Comparison of ENCODE assay signal across 13 cellular contexts in genomic region chr10:61834519-61834918, GRCh38.
DNase-seq lines count a peak whose midpoint lies in the region; ATAC-seq and TF ChIP-seq lines count a peak whose summit lies in the region.
"Had no signal": no experiment of that assay in that cellular context is flagged by ENCODE, and none has a peak within 500 bp of the region (broad histone marks: within the 10 kb centered on the region; RNA-seq: fewer than 3 reads in every experiment).

No MANE protein-coding gene starts in this region.

- no peak overlapping the region for H3K18ac ChIP-seq in trophoblast cell (ENCODE audit: low read length)

- H3F3A ChIP-seq in PC-9 (ENCODE audit: insufficient read depth, low read depth): peaks cover 22% of the 10 kb centered on the region

- no peak overlapping the region for H2BK120ac ChIP-seq in trophoblast cell (ENCODE audit: insufficient read depth, low read length, poor library complexity)

- H2BK12ac ChIP-seq in trophoblast cell (ENCODE audit: low read length): no peak overlapping the region

- H3K4me2 ChIP-seq in PC-9 (peak overlapping the region; percentile 40), trophoblast cell (ENCODE audit: low read length) (no peak overlapping the region)

- no peaks in the 10 kb centered on the region for H3K79me2 ChIP-seq in PC-9 (ENCODE audit: low read depth)
- no peaks in the 10 kb centered on the region for H3K79me2 ChIP-seq in trophoblast cell (ENCODE audit: control insufficient read depth, insufficient read depth, low read length, poor library complexity)

- intact Hi-C loops in PC-9 (cut with micrococcal nuclease; ENCODE audit: unreplicated experiment): loop anchor here (10.0 kb wide), 1 partner anchor 210 kb away; no protein-coding TSS in a partner anchor

- H4K91ac ChIP-seq in trophoblast cell (ENCODE audit: low read depth, low read length): no peak overlapping the region

- H3K4me1 Mint-ChIP-seq in chondrocyte (ENCODE audit: low read depth): peaks cover 46% of the 10 kb centered on the region

- H3K27me3 ChIP-seq in PC-9 (ENCODE audit: insufficient read depth, low read depth) (no peaks in the 10 kb centered on the region), trophoblast cell (ENCODE audit: insufficient read depth, low read length) (no peaks in the 10 kb centered on the region)

- no peak overlapping the region for H3K27ac Mint-ChIP-seq in chondrocyte (ENCODE audit: unreplicated experiment)
- H3K27ac Mint-ChIP-seq: activated CD4-positive, alpha-beta T cell treated with anti-CD3 and anti-CD28 coated beads, Interleukin-2, amount 10 ng/mL, durations not matched to agents 7 days and 5 days had no signal

- no peak overlapping the region for H4K8ac ChIP-seq in trophoblast cell (ENCODE audit: low read depth, low read length)

- in situ Hi-C loops in KBM-7 (cut with MboI; ENCODE audit: low pct_unique_long_range_greater_than_20kb, low sequenced_read_pairs): no loop called here

- H2AK5ac ChIP-seq in trophoblast cell (ENCODE audit: low read length): no peak overlapping the region

- no peak overlapping the region for H3K14ac ChIP-seq in trophoblast cell (ENCODE audit: low read length)

- peaks cover 3% of the 10 kb centered on the region for H3K79me1 ChIP-seq in trophoblast cell (ENCODE audit: low read length)

- DNase-seq in PC-9: peak in 1 of 2 experiments; percentile 89
- DNase-seq in epithelial cell of prostate (ENCODE audit: low read depth, low spot score): no peak
- peak; percentile 66 to 99 for DNase-seq in trophoblast cell
- no peak for DNase-seq in chondrocyte (ENCODE audit: low spot score)
- DNase-seq in activated CD4-positive, alpha-beta T cell treated with anti-CD3 and anti-CD28 coated beads, Interleukin-2, amount 50 U/mL, for 48 hours: no peak
- no peak for DNase-seq in KBM-7
- DNase-seq: activated naive CD4-positive, alpha-beta T cell treated with Interleukin-2 at 50 U/mL for 16 hours; CD8-positive, alpha-beta memory T cell; NCI-H1930 had no signal

- CTCF ChIA-PET in PC-9 (lab: Charles Lee): interaction anchor here (0.9 to 2.6 kb wide), 4 partner anchors 55 to 102 kb away, joined by 3 to 27 read pairs (median 3); no protein-coding TSS in a partner anchor

- BruUV-seq in PC-9 (replicated peaks; lab: Mats Ljungman, UMichigan): no TSS peak

- no CpG with 5 or more reads among the region's 1 CpG for WGBS in trophoblast cell (ENCODE audit: extremely low coverage, insufficient coverage, insufficient read length)

- no peak overlapping the region for H3K4me3 Mint-ChIP-seq in chondrocyte (ENCODE audit: unreplicated experiment)
- H3K4me3 Mint-ChIP-seq: activated CD4-positive, alpha-beta T cell treated with anti-CD3 and anti-CD28 coated beads, Interleukin-2, amount 10 ng/mL, durations not matched to agents 7 days and 5 days; CD8-positive, alpha-beta memory T cell; naive thymus-derived CD4-positive, alpha-beta T cell had no signal

- H3K9me2 ChIP-seq in PC-9 (ENCODE audit: insufficient read depth): no peaks in the 10 kb centered on the region

- H4K20me1 ChIP-seq in PC-9 (ENCODE audit: insufficient read depth): no peaks in the 10 kb centered on the region

- no peak overlapping the region for H2AFZ ChIP-seq in PC-9
- H2AFZ ChIP-seq in trophoblast cell (ENCODE audit: insufficient read depth, low read length, poor library complexity): no peak overlapping the region

- no peak overlapping the region for H3K4me3 ChIP-seq in PC-9
- H3K4me3 ChIP-seq in trophoblast cell (ENCODE audit: low read depth, low read length): no peak overlapping the region

- H3K27ac ChIP-seq in C4-2B: peak overlapping the region; percentile 66
- H3K27ac ChIP-seq in PC-9: peak overlapping the region; percentile 18; the same call in 1 of the 2 replicates
- peak overlapping the region; percentile 67 for H3K27ac ChIP-seq in epithelial cell of prostate
- H3K27ac ChIP-seq in trophoblast cell (ENCODE audit: low read depth, low read length): no peak overlapping the region

- POLR2A ChIA-PET in PC-9 (lab: Charles Lee; ENCODE audit: unreplicated experiment): no interaction called here

- H3K9me3 Mint-ChIP-seq in chondrocyte (ENCODE audit: low read depth): peaks cover 3% of the 10 kb centered on the region
- H3K9me3 Mint-ChIP-seq: activated CD4-positive, alpha-beta T cell treated with anti-CD3 and anti-CD28 coated beads, Interleukin-2, amount 10 ng/mL, durations not matched to agents 7 days and 5 days; CD8-positive, alpha-beta memory T cell had no signal

- no peak overlapping the region for H2BK5ac ChIP-seq in trophoblast cell (ENCODE audit: low read depth, low read length, poor library complexity)

- H3K27me3 Mint-ChIP-seq in chondrocyte (ENCODE audit: low read depth): no peaks in the 10 kb centered on the region
- H3K27me3 Mint-ChIP-seq: activated CD4-positive, alpha-beta T cell treated with anti-CD3 and anti-CD28 coated beads, Interleukin-2, amount 10 ng/mL, durations not matched to agents 7 days and 5 days had no signal

- H3K23ac ChIP-seq in trophoblast cell (ENCODE audit: low read length): no peak overlapping the region

- no peak overlapping the region for H3K9ac ChIP-seq in trophoblast cell (ENCODE audit: low read length)

- TF ChIP-seq CTCF in C4-2B (conservative IDR thresholded peaks at IDR 0.05): no peak
- no peak for TF ChIP-seq CTCF in PC-9 (conservative IDR thresholded peaks at IDR 0.05)
- no peak for TF ChIP-seq CTCF in chondrocyte (IDR thresholded peaks at IDR 0.05)

- H3K9me3 ChIP-seq in PC-9 (ENCODE audit: insufficient read depth, low read depth) (peaks cover 6% of the 10 kb centered on the region), trophoblast cell (ENCODE audit: insufficient read depth, low read depth, low read length) (no peaks in the 10 kb centered on the region)

- H3K36me3 ChIP-seq in PC-9 (ENCODE audit: low read depth): no peaks in the 10 kb centered on the region
- no peaks in the 10 kb centered on the region for H3K36me3 ChIP-seq in trophoblast cell (ENCODE audit: control insufficient read depth in 1 of 2, insufficient read depth in 2 of 2, low read length in 2 of 2)

- H3K36me3 Mint-ChIP-seq in chondrocyte (ENCODE audit: low read depth): no peaks in the 10 kb centered on the region
- H3K36me3 Mint-ChIP-seq: CD8-positive, alpha-beta memory T cell; naive thymus-derived CD4-positive, alpha-beta T cell had no signal

- peaks cover 69% of the 10 kb centered on the region for H3K4me1 ChIP-seq in PC-9 (replicated peaks; ENCODE audit: insufficient read depth)
- H3K4me1 ChIP-seq in trophoblast cell (ENCODE audit: control insufficient read depth in 1 of 2, insufficient read depth in 2 of 2, low read length in 2 of 2): peaks cover 4 to 8% of the 10 kb centered on the region in 2 experiments

- no peak overlapping the region for H4K12ac ChIP-seq in trophoblast cell (ENCODE audit: low read depth, low read length)

- ATAC-seq in GM21381 (IDR thresholded peaks at IDR 0.05; ENCODE audit: unreplicated experiment): no peak
- ATAC-seq: naive thymus-derived CD4-positive, alpha-beta T cell had no signal

- no peak overlapping the region for H3K4ac ChIP-seq in trophoblast cell (ENCODE audit: low read depth, low read length)

Comparison
In these comparisons a context has a peak if more than half of its experiments do, and no peak if none do; other contexts are left out.
1. DNase-seq: peak in trophoblast cell (2 of 2); none in epithelial cell of prostate (single experiment), chondrocyte (single experiment), activated CD4-positive, alpha-beta T cell treated with anti-CD3 and anti-CD28 coated beads, Interleukin-2, amount 50 U/mL, for 48 hours (0 of 2) and KBM-7 (single experiment).